ENCODE assay signal across 27 cellular contexts in the genomic region with DNA sequence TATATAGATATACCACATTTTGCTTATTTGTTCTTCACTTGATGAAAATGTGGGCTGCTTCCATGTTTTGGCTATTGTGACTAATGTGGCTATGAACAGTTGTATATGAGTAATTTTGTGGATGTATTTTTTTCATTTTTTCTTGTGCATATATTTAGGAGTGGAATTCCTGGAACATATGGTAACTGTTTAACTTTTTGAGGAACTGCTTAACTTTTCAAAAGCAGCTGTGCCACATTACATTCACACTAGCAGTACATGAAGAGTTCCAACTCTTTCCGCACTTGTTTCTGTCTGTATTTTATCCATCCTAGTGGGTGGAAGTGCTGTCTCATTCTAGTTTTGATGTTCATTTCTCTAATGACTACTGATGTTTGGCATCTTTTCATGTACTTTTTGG.
DNase-seq lines count a peak whose midpoint lies in the region; TF ChIP-seq lines count a peak whose summit lies in the region.
"Had no signal": no experiment of that assay in that cellular context is flagged by ENCODE, and none has a peak within 500 bp of the region (broad histone marks: within the 10 kb centered on the region; RNA-seq: fewer than 3 reads in every experiment).

No MANE protein-coding gene starts in this region.

- no peaks in the 10 kb centered on the region for H3K9me3 ChIP-seq in fibroblast of lung (ENCODE audit: control insufficient read depth, insufficient read depth, low read depth, low read length)
- no peaks in the 10 kb centered on the region for H3K9me3 ChIP-seq in A673 (ENCODE audit: low read depth, low read length, poor library complexity, severe bottlenecking)
- H3K9me3 ChIP-seq: esophagus muscularis mucosa, heart left ventricle, upper lobe of left lung had no signal

- CTCF ChIA-PET in A673 (lab: Charles Lee), result no interaction called here

- no peak for TF ChIP-seq CTCF in fibroblast of lung (conservative IDR thresholded peaks at IDR 0.05 in 1 of 2, IDR thresholded peaks at IDR 0.05 in 1 of 2; ENCODE audit: low read depth in 1 of 2, low read length in 2 of 2)
- no peak for TF ChIP-seq CTCF in A673 (conservative IDR thresholded peaks at IDR 0.05; ENCODE audit: low read depth, low read length)

- H2AFZ ChIP-seq in fibroblast of lung (ENCODE audit: low read length), result no peak overlapping the region

- peak overlapping the region; percentile 23 for H3K4me2 ChIP-seq in fibroblast of lung (ENCODE audit: extremely low read depth, insufficient read depth, low read length)
- H3K4me2 ChIP-seq: KMS-11 had no signal

- no peak overlapping the region for H3K27ac Mint-ChIP-seq in T-helper 2 cell treated with Interferon-gamma antibody and Interleukin-4, amounts not matched to agents 5 μg/mL and 100 μg/mL, for 36 hours
- H3K27ac Mint-ChIP-seq: activated CD8-positive, alpha-beta memory T cell treated with anti-CD3 and anti-CD28 coated beads, Interleukin-2, amount 10 ng/mL, durations not matched to agents 7 days and 5 days; dendritic cell treated with granulocyte-macrophage colony-stimulating factor and Interleukin-4, amounts not matched to agents 40 ng/mL and 50 ng/mL, for 4 days; H9; stimulated activated memory B cell treated with anti-CD40 and anti-IgM and Interleukin-4, amounts not matched to agents 10 μg/mL and 1 μg/mL and 100 μg/mL, for 72 hours had no signal

- H3K4me3 ChIP-seq in fibroblast of lung (replicated peaks in 1 of 4; ENCODE audit: control extremely low read depth in 1 of 4, insufficient read depth in 1 of 4, low read depth in 3 of 4, low read length in 4 of 4) (no peak overlapping the region), A673 (ENCODE audit: low read depth, low read length, poor library complexity, severe bottlenecking) (no peak overlapping the region)
- H3K4me3 ChIP-seq: esophagus muscularis mucosa, heart left ventricle, upper lobe of left lung had no signal

- H3K4me3 Mint-ChIP-seq in T-helper 2 cell treated with Interferon-gamma antibody and Interleukin-4, amounts not matched to agents 5 μg/mL and 100 μg/mL, for 36 hours, result no peak overlapping the region
- H3K4me3 Mint-ChIP-seq: activated CD8-positive, alpha-beta memory T cell treated with anti-CD3 and anti-CD28 coated beads, Interleukin-2, amount 10 ng/mL, durations not matched to agents 7 days and 5 days; CD14-positive monocyte; dendritic cell treated with granulocyte-macrophage colony-stimulating factor and Interleukin-4, amounts not matched to agents 40 ng/mL and 50 ng/mL, for 4 days; H9; stimulated activated memory B cell treated with anti-CD40 and anti-IgM and Interleukin-4, amounts not matched to agents 10 μg/mL and 1 μg/mL and 100 μg/mL, for 72 hours; WTC11 had no signal

- H3K9ac ChIP-seq in fibroblast of lung (ENCODE audit: insufficient read depth, low read length), result no peak overlapping the region
- H3K9ac ChIP-seq: KMS-11 had no signal

- H4K20me1 ChIP-seq in fibroblast of lung (ENCODE audit: control insufficient read depth, extremely low read depth, insufficient read depth, low read length), result no peaks in the 10 kb centered on the region

- H3K4me1 Mint-ChIP-seq in T-helper 2 cell treated with Interferon-gamma antibody and Interleukin-4, amounts not matched to agents 5 μg/mL and 100 μg/mL, for 36 hours (ENCODE audit: low read depth), result peaks cover 10% of the 10 kb centered on the region
- H3K4me1 Mint-ChIP-seq: activated CD8-positive, alpha-beta memory T cell treated with anti-CD3 and anti-CD28 coated beads, Interleukin-2, amount 10 ng/mL, durations not matched to agents 7 days and 5 days; CD14-positive monocyte; H9; stimulated activated memory B cell treated with anti-CD40 and anti-IgM and Interleukin-4, amounts not matched to agents 10 μg/mL and 1 μg/mL and 100 μg/mL, for 72 hours; WTC11 had no signal

- POLR2A ChIA-PET in A673 (lab: Charles Lee; ENCODE audit: low non-redundant PET), result no interaction called here

- H3K27me3 Mint-ChIP-seq in T-helper 2 cell treated with Interferon-gamma antibody and Interleukin-4, amounts not matched to agents 5 μg/mL and 100 μg/mL, for 36 hours (ENCODE audit: low read depth), result no peaks in the 10 kb centered on the region
- H3K27me3 Mint-ChIP-seq: activated CD8-positive, alpha-beta memory T cell treated with anti-CD3 and anti-CD28 coated beads, Interleukin-2, amount 10 ng/mL, durations not matched to agents 7 days and 5 days; dendritic cell treated with granulocyte-macrophage colony-stimulating factor and Interleukin-4, amounts not matched to agents 40 ng/mL and 50 ng/mL, for 4 days; stimulated activated memory B cell treated with anti-CD40 and anti-IgM and Interleukin-4, amounts not matched to agents 10 μg/mL and 1 μg/mL and 100 μg/mL, for 72 hours had no signal

- no TSS peak for BruUV-seq in A673 (replicated peaks; lab: Mats Ljungman, UMichigan)

- no peaks in the 10 kb centered on the region for H3K9me3 Mint-ChIP-seq in T-helper 2 cell treated with Interferon-gamma antibody and Interleukin-4, amounts not matched to agents 5 μg/mL and 100 μg/mL, for 36 hours
- H3K9me3 Mint-ChIP-seq: CD14-positive monocyte; dendritic cell treated with granulocyte-macrophage colony-stimulating factor and Interleukin-4, amounts not matched to agents 40 ng/mL and 50 ng/mL, for 4 days; H9; stimulated activated memory B cell treated with anti-CD40 and anti-IgM and Interleukin-4, amounts not matched to agents 10 μg/mL and 1 μg/mL and 100 μg/mL, for 72 hours; WTC11 had no signal

- no peaks in the 10 kb centered on the region for H3K27me3 ChIP-seq in fibroblast of lung (ENCODE audit: control insufficient read depth, insufficient read depth, low read length)
- H3K27me3 ChIP-seq in A673 (replicated peaks; ENCODE audit: insufficient read depth, low read depth, low read length, poor library complexity), result no peaks in the 10 kb centered on the region
- H3K27me3 ChIP-seq: esophagus muscularis mucosa, heart left ventricle, upper lobe of left lung had no signal

- H3K36me3 Mint-ChIP-seq in T-helper 2 cell treated with Interferon-gamma antibody and Interleukin-4, amounts not matched to agents 5 μg/mL and 100 μg/mL, for 36 hours (ENCODE audit: low read depth), result peaks cover 67% of the 10 kb centered on the region
- H3K36me3 Mint-ChIP-seq: WTC11 had no signal

- H3K27ac ChIP-seq in fibroblast of lung (ENCODE audit: insufficient read depth, low read length) (no peak overlapping the region), A673 (ENCODE audit: low read depth, low read length, poor library complexity, severe bottlenecking) (no peak overlapping the region)
- H3K27ac ChIP-seq: esophagus muscularis mucosa, heart left ventricle, KMS-11, upper lobe of left lung had no signal

- peak; percentile 28 for DNase-seq in ELR (ENCODE audit: low read depth)
- peak; percentile 49 for DNase-seq in LHCN-M2 (ENCODE audit: low read depth)
- peak; percentile 48 to 83 for DNase-seq in fibroblast of lung (ENCODE audit: low read depth in 2 of 2)
- DNase-seq in non-pigmented ciliary epithelial cell (ENCODE audit: low read depth), result peak; percentile 31
- no peak for DNase-seq in A673 (ENCODE audit: low spot score)
- no peak for DNase-seq in T-helper 2 cell treated with Interferon-gamma antibody and Interleukin-4, amounts not matched to agents 5 μg/mL and 100 μg/mL, for 36 hours (ENCODE audit: low spot score)
- DNase-seq in activated CD4-positive, alpha-beta T cell treated with anti-CD3 and anti-CD28 coated beads for 1 hour, result no peak
- DNase-seq: activated CD8-positive, alpha-beta memory T cell treated with anti-CD3 and anti-CD28 coated beads, Interleukin-2, amount 10 ng/mL, durations not matched to agents 7 days and 5 days; activated naive CD4-positive, alpha-beta T cell treated with Interleukin-2 at 50 U/mL for 16 hours; activated T-cell treated with anti-CD3 and anti-CD28 coated beads, Interleukin-2, amount 50 U/mL, for 48 hours; amygdala; H9; heart left ventricle; NCI-H1417 treated with DMSO at 0.1 percent for 48 hours; NCI-H345; posterior cingulate gyrus; right cardiac atrium; SIG-M5; stimulated activated CD4-positive, alpha-beta T cell treated with anti-CD3 and anti-CD28 coated beads, Interleukin-4, amount 100 ng/mL, for 24 hours; substantia nigra; upper lobe of left lung had no signal

- intact Hi-C loops in A673 (cut with micrococcal nuclease; ENCODE audit: unreplicated experiment), result no loop called here

- H3K36me3 ChIP-seq in fibroblast of lung (ENCODE audit: control insufficient read depth, insufficient read depth, low read length) (no peaks in the 10 kb centered on the region), A673 (ENCODE audit: insufficient read depth, low read length, poor library complexity, severe bottlenecking) (no peaks in the 10 kb centered on the region)

- H3K79me2 ChIP-seq in fibroblast of lung (ENCODE audit: control insufficient read depth, insufficient read depth, low read length), result no peaks in the 10 kb centered on the region

- H3K4me1 ChIP-seq in fibroblast of lung (ENCODE audit: control insufficient read depth, extremely low read depth, insufficient read depth, low read length), result no peaks in the 10 kb centered on the region
- H3K4me1 ChIP-seq in A673 (ENCODE audit: insufficient read depth, low read length, poor library complexity, severe bottlenecking), result no peaks in the 10 kb centered on the region
- H3K4me1 ChIP-seq: esophagus muscularis mucosa, upper lobe of left lung had no signal

Comparison
In these comparisons a context has a peak if more than half of its experiments do, and no peak if none do; other contexts are left out.
1. DNase-seq: peak in ELR (single experiment), LHCN-M2 (single experiment), fibroblast of lung (2 of 2) and non-pigmented ciliary epithelial cell (single experiment); none in A673 (single experiment), T-helper 2 cell treated with Interferon-gamma antibody and Interleukin-4, amounts not matched to agents 5 μg/mL and 100 μg/mL, for 36 hours (single experiment) and activated CD4-positive, alpha-beta T cell treated with anti-CD3 and anti-CD28 coated beads for 1 hour (single experiment).